In genomic region chr10:101649530-101650085, GRCh38 we compare ENCODE assay signal across 30 cellular contexts.
"Had no signal": no experiment of that assay in that cellular context is flagged by ENCODE, and none has a peak within 500 bp of the region (broad histone marks: within the 10 kb centered on the region; RNA-seq: fewer than 3 reads in every experiment).

No MANE protein-coding gene starts in this region.

- H3K4me1 Mint-ChIP-seq: activated CD4-positive, alpha-beta memory T cell treated with anti-CD3 and anti-CD28 coated beads, Interleukin-2, amount 10 ng/mL, durations not matched to agents 7 days and 5 days; activated CD4-positive, alpha-beta T cell treated with anti-CD3 and anti-CD28 coated beads, Interleukin-2, amount 10 ng/mL, durations not matched to agents 7 days and 5 days had no signal

- H3K4me3 Mint-ChIP-seq: activated CD4-positive, alpha-beta memory T cell treated with anti-CD3 and anti-CD28 coated beads, Interleukin-2, amount 10 ng/mL, durations not matched to agents 7 days and 5 days; activated CD4-positive, alpha-beta T cell treated with anti-CD3 and anti-CD28 coated beads, Interleukin-2, amount 10 ng/mL, durations not matched to agents 7 days and 5 days; activated T-cell treated with anti-CD3 and anti-CD28 coated beads, Interleukin-2, amount 50 U/mL, for 24 hours; endodermal cell; natural killer cell treated with Interleukin-12 subunit alpha and Interleukin-12 subunit beta and Interleukin-15 and Interleukin-18, amount 100 ng/mL, for 72 hours; stimulated activated naive B cell treated with anti-CD40 and anti-IgM and Interleukin-4, amounts not matched to agents 10 μg/mL and 1 μg/mL and 100 μg/mL, for 72 hours; WTC11 had no signal

- ATAC-seq: gastrocnemius medialis; mucosa of descending colon; natural killer cell treated with Interleukin-12 subunit alpha and Interleukin-12 subunit beta and Interleukin-15 and Interleukin-18, amount 100 ng/mL, for 72 hours; sciatic nerve; stimulated activated naive B cell treated with anti-CD40 and anti-IgM and Interleukin-4, amounts not matched to agents 10 μg/mL and 1 μg/mL and 100 μg/mL, for 72 hours; WTC11 had no signal

- H3K9me3 ChIP-seq: esophagus squamous epithelium, gastrocnemius medialis, left ventricle myocardium inferior, mucosa of descending colon, neutrophil, stomach, thyroid gland, upper lobe of left lung, vagina had no signal

- H3K4me3 ChIP-seq: esophagus squamous epithelium, gastrocnemius medialis, left ventricle myocardium inferior, lung, mucosa of descending colon, stomach, thyroid gland, upper lobe of left lung, vagina had no signal

- H3K27me3 ChIP-seq: brain microvascular endothelial cell, esophagus squamous epithelium, gastrocnemius medialis, neutrophil, stomach, thyroid gland, upper lobe of left lung, vagina had no signal

- H3K27me3 Mint-ChIP-seq: activated CD4-positive, alpha-beta memory T cell treated with anti-CD3 and anti-CD28 coated beads, Interleukin-2, amount 10 ng/mL, durations not matched to agents 7 days and 5 days; activated CD4-positive, alpha-beta T cell treated with anti-CD3 and anti-CD28 coated beads, Interleukin-2, amount 10 ng/mL, durations not matched to agents 7 days and 5 days; activated T-cell treated with anti-CD3 and anti-CD28 coated beads, Interleukin-2, amount 50 U/mL, for 24 hours; natural killer cell treated with Interleukin-12 subunit alpha and Interleukin-12 subunit beta and Interleukin-15 and Interleukin-18, amount 100 ng/mL, for 72 hours; stimulated activated naive B cell treated with anti-CD40 and anti-IgM and Interleukin-4, amounts not matched to agents 10 μg/mL and 1 μg/mL and 100 μg/mL, for 72 hours had no signal

- H3K27ac ChIP-seq: brain microvascular endothelial cell, esophagus squamous epithelium, gastrocnemius medialis, left ventricle myocardium inferior, neutrophil, stomach, thyroid gland, upper lobe of left lung, vagina had no signal

- H3K27ac Mint-ChIP-seq: activated CD4-positive, alpha-beta T cell treated with anti-CD3 and anti-CD28 coated beads, Interleukin-2, amount 10 ng/mL, durations not matched to agents 7 days and 5 days; activated T-cell treated with anti-CD3 and anti-CD28 coated beads, Interleukin-2, amount 50 U/mL, for 24 hours; natural killer cell treated with Interleukin-12 subunit alpha and Interleukin-12 subunit beta and Interleukin-15 and Interleukin-18, amount 100 ng/mL, for 72 hours; WTC11 had no signal

- DNase-seq: activated CD4-positive, alpha-beta memory T cell treated with anti-CD3 and anti-CD28 coated beads, Interleukin-2, amount 10 ng/mL, durations not matched to agents 7 days and 5 days; activated CD4-positive, alpha-beta T cell treated with anti-CD3 and anti-CD28 coated beads for 1 hour; activated CD4-positive, alpha-beta T cell treated with anti-CD3 and anti-CD28 coated beads, Interleukin-2, amount 10 ng/mL, durations not matched to agents 7 days and 5 days; activated CD8-positive, alpha-beta memory T cell treated with anti-CD3 and anti-CD28 coated beads, Interleukin-2, amount 50 U/mL, for 48 hours; activated gamma-delta T cell treated with Interleukin-2 at 50 U/mL for 16 hours; activated naive CD4-positive, alpha-beta T cell treated with anti-CD3 and anti-CD28 coated beads, Interleukin-2, amount 50 U/mL, for 16 hours; activated T-cell treated with anti-CD3 and anti-CD28 coated beads, Interleukin-2, amount 50 U/mL, for 24 hours; amniotic stem cell; brain microvascular endothelial cell; cortex of kidney; endodermal cell; esophagus squamous epithelium; gastrocnemius medialis; glutamatergic neuron; left ventricle myocardium inferior; mesendoderm; mucosa of descending colon; small intestine; stimulated activated CD4-positive, alpha-beta T cell treated with anti-CD3 and anti-CD28 coated beads, Interleukin-4, amount 100 ng/mL, for 24 hours; stimulated activated naive B cell treated with anti-CD40 and anti-IgM and Interleukin-4, amounts not matched to agents 10 μg/mL and 1 μg/mL and 100 μg/mL, for 72 hours; stomach; T-helper 2 cell; thyroid gland; upper lobe of left lung had no signal

- H3K4me1 ChIP-seq: esophagus squamous epithelium, stomach, thyroid gland, upper lobe of left lung, vagina had no signal

- H3K9me3 Mint-ChIP-seq: activated CD4-positive, alpha-beta memory T cell treated with anti-CD3 and anti-CD28 coated beads, Interleukin-2, amount 10 ng/mL, durations not matched to agents 7 days and 5 days; activated CD4-positive, alpha-beta T cell treated with anti-CD3 and anti-CD28 coated beads, Interleukin-2, amount 10 ng/mL, durations not matched to agents 7 days and 5 days; activated T-cell treated with anti-CD3 and anti-CD28 coated beads, Interleukin-2, amount 50 U/mL, for 24 hours; endodermal cell; natural killer cell treated with Interleukin-12 subunit alpha and Interleukin-12 subunit beta and Interleukin-15 and Interleukin-18, amount 100 ng/mL, for 72 hours; stimulated activated naive B cell treated with anti-CD40 and anti-IgM and Interleukin-4, amounts not matched to agents 10 μg/mL and 1 μg/mL and 100 μg/mL, for 72 hours; WTC11 had no signal

- H3K36me3 ChIP-seq: brain microvascular endothelial cell, gastrocnemius medialis had no signal

- H3K36me3 Mint-ChIP-seq: natural killer cell treated with Interleukin-12 subunit alpha and Interleukin-12 subunit beta and Interleukin-15 and Interleukin-18, amount 100 ng/mL, for 72 hours had no signal
